ENCODE assay signal across 19 cellular contexts in the genomic region with DNA sequence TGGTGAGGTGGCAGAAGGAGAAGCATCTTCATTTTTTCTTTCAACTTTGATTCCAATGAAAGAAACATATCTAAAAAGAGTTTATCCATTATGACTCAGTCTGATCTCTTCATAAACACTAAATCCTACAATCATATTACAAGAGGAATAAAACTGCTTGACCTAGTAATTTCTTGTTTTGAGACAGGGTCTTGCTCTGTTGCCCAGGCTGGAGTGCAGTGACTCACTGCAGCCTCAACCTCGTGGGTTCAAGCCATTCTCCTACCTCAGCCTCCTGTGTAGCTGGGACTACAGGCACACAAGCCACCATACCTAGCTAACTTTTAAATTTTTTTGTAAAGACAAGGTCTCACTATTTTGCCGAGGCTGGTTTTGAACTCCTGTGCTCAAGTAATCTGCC.
DNase-seq lines count a peak whose midpoint lies in the region; ATAC-seq and TF ChIP-seq lines count a peak whose summit lies in the region.
"Had no signal": no experiment of that assay in that cellular context is flagged by ENCODE, and none has a peak within 500 bp of the region (broad histone marks: within the 10 kb centered on the region; RNA-seq: fewer than 3 reads in every experiment).

No MANE protein-coding gene starts in this region.

- H3K4me3 ChIP-seq in esophagus squamous epithelium (no peak overlapping the region), left lung (no peak overlapping the region)
- H3K4me3 ChIP-seq: GM23338 had no signal

- H3K27ac Mint-ChIP-seq in activated CD8-positive, alpha-beta T cell treated with anti-CD3 and anti-CD28 coated beads for 36 hours, result peak overlapping the region; percentile 21
- no peak overlapping the region for H3K27ac Mint-ChIP-seq in activated CD8-positive, alpha-beta T cell treated with anti-CD3 and anti-CD28 coated beads, Interleukin-2, amount 10 ng/mL, durations not matched to agents 7 days and 5 days
- H3K27ac Mint-ChIP-seq in stimulated activated naive CD8-positive, alpha-beta T cell treated with anti-CD3 and anti-CD28 coated beads, Interleukin-15, Interleukin-2, amounts not matched to agents 100 ng/mL and 50 ng/mL, for 24 hours, result peak overlapping the region; percentile 26
- H3K27ac Mint-ChIP-seq: CD4-positive, alpha-beta memory T cell; GM23338 had no signal

- H3K9me3 Mint-ChIP-seq in activated CD8-positive, alpha-beta T cell treated with anti-CD3 and anti-CD28 coated beads for 36 hours, result no peaks in the 10 kb centered on the region
- no peaks in the 10 kb centered on the region for H3K9me3 Mint-ChIP-seq in activated CD8-positive, alpha-beta T cell treated with anti-CD3 and anti-CD28 coated beads, Interleukin-2, amount 10 ng/mL, durations not matched to agents 7 days and 5 days (ENCODE audit: insufficient read depth)
- no peaks in the 10 kb centered on the region for H3K9me3 Mint-ChIP-seq in stimulated activated naive CD8-positive, alpha-beta T cell treated with anti-CD3 and anti-CD28 coated beads, Interleukin-15, Interleukin-2, amounts not matched to agents 100 ng/mL and 50 ng/mL, for 24 hours
- H3K9me3 Mint-ChIP-seq: CD4-positive, alpha-beta memory T cell; GM23338; H9 had no signal

- H3K4me1 Mint-ChIP-seq in activated CD8-positive, alpha-beta T cell treated with anti-CD3 and anti-CD28 coated beads for 36 hours (ENCODE audit: low read depth), result peaks cover 5% of the 10 kb centered on the region
- H3K4me1 Mint-ChIP-seq in activated CD8-positive, alpha-beta T cell treated with anti-CD3 and anti-CD28 coated beads, Interleukin-2, amount 10 ng/mL, durations not matched to agents 7 days and 5 days (ENCODE audit: low read depth), result peaks cover 7% of the 10 kb centered on the region
- H3K4me1 Mint-ChIP-seq in stimulated activated naive CD8-positive, alpha-beta T cell treated with anti-CD3 and anti-CD28 coated beads, Interleukin-15, Interleukin-2, amounts not matched to agents 100 ng/mL and 50 ng/mL, for 24 hours (ENCODE audit: low read depth), result peaks cover 7% of the 10 kb centered on the region
- H3K4me1 Mint-ChIP-seq: H9 had no signal

- H3K27me3 ChIP-seq in esophagus squamous epithelium (no peaks in the 10 kb centered on the region), left lung (no peaks in the 10 kb centered on the region)

- POLR2A ChIA-PET in activated CD8-positive, alpha-beta T cell treated with anti-CD3 and anti-CD28 coated beads for 36 hours (lab: Charles Lee), result no interaction called here
- POLR2A ChIA-PET in activated CD8-positive, alpha-beta T cell treated with anti-CD3 and anti-CD28 coated beads, Interleukin-2, amount 10 ng/mL, durations not matched to agents 7 days and 5 days (lab: Charles Lee), result no interaction called here

- no peak for TF ChIP-seq CTCF in activated CD8-positive, alpha-beta T cell treated with anti-CD3 and anti-CD28 coated beads for 36 hours (IDR thresholded peaks at IDR 0.05)
- TF ChIP-seq CTCF in esophagus squamous epithelium (IDR thresholded peaks at IDR 0.05) (no peak), left lung (IDR thresholded peaks at IDR 0.05) (no peak)

- H3K9me3 ChIP-seq in esophagus squamous epithelium (no peaks in the 10 kb centered on the region), left lung (no peaks in the 10 kb centered on the region)

- H3K4me1 ChIP-seq in esophagus squamous epithelium (peaks cover 0 to 3% (median 0%) of the 10 kb centered on the region in 3 donors), left lung (no peaks in the 10 kb centered on the region)

- no peaks in the 10 kb centered on the region for H3K36me3 ChIP-seq in esophagus squamous epithelium
- no peaks in the 10 kb centered on the region for H3K36me3 ChIP-seq in left lung

- CTCF ChIA-PET in activated CD8-positive, alpha-beta T cell treated with anti-CD3 and anti-CD28 coated beads for 36 hours (lab: Charles Lee), result no interaction called here
- CTCF ChIA-PET in activated CD8-positive, alpha-beta T cell treated with anti-CD3 and anti-CD28 coated beads, Interleukin-2, amount 10 ng/mL, durations not matched to agents 7 days and 5 days (lab: Charles Lee), result no interaction called here

- no peaks in the 10 kb centered on the region for H3K36me3 Mint-ChIP-seq in activated CD8-positive, alpha-beta T cell treated with anti-CD3 and anti-CD28 coated beads for 36 hours (ENCODE audit: low read depth)
- no peaks in the 10 kb centered on the region for H3K36me3 Mint-ChIP-seq in activated CD8-positive, alpha-beta T cell treated with anti-CD3 and anti-CD28 coated beads, Interleukin-2, amount 10 ng/mL, durations not matched to agents 7 days and 5 days (ENCODE audit: low read depth)
- H3K36me3 Mint-ChIP-seq in stimulated activated naive CD8-positive, alpha-beta T cell treated with anti-CD3 and anti-CD28 coated beads, Interleukin-15, Interleukin-2, amounts not matched to agents 100 ng/mL and 50 ng/mL, for 24 hours (ENCODE audit: low read depth), result no peaks in the 10 kb centered on the region
- H3K36me3 Mint-ChIP-seq: CD4-positive, alpha-beta memory T cell had no signal

- ATAC-seq in activated CD8-positive, alpha-beta T cell treated with anti-CD3 and anti-CD28 coated beads for 36 hours, result no peak
- no peak for ATAC-seq in activated CD8-positive, alpha-beta T cell treated with anti-CD3 and anti-CD28 coated beads, Interleukin-2, amount 10 ng/mL, durations not matched to agents 7 days and 5 days
- ATAC-seq in HG02610 (IDR thresholded peaks at IDR 0.05; ENCODE audit: unreplicated experiment) (peak; percentile 27), GM21737 (IDR thresholded peaks at IDR 0.05; ENCODE audit: unreplicated experiment) (no peak), left lung (no peak)
- ATAC-seq: GM23338, HCT116 had no signal

- H3K27me3 Mint-ChIP-seq in activated CD8-positive, alpha-beta T cell treated with anti-CD3 and anti-CD28 coated beads for 36 hours, result peaks cover 16% of the 10 kb centered on the region
- H3K27me3 Mint-ChIP-seq in activated CD8-positive, alpha-beta T cell treated with anti-CD3 and anti-CD28 coated beads, Interleukin-2, amount 10 ng/mL, durations not matched to agents 7 days and 5 days (ENCODE audit: low read depth), result peaks cover 18% of the 10 kb centered on the region
- H3K27me3 Mint-ChIP-seq in stimulated activated naive CD8-positive, alpha-beta T cell treated with anti-CD3 and anti-CD28 coated beads, Interleukin-15, Interleukin-2, amounts not matched to agents 100 ng/mL and 50 ng/mL, for 24 hours, result peaks cover 16% of the 10 kb centered on the region

- H3K27ac ChIP-seq in esophagus squamous epithelium, result peak overlapping the region in 3 of 4 donors; percentile 35 to 55 (median 54)
- H3K27ac ChIP-seq in left lung, result no peak overlapping the region
- H3K27ac ChIP-seq: 22Rv1 had no signal

- no peak for TF ChIP-seq POLR2A in esophagus squamous epithelium (IDR thresholded peaks at IDR 0.05)

- intact Hi-C loops in activated CD8-positive, alpha-beta T cell treated with anti-CD3 and anti-CD28 coated beads for 36 hours (cut with micrococcal nuclease), result no loop called here
- intact Hi-C loops in esophagus squamous epithelium (cut with DNase I) (no loop called here), left lung (cut with DNase I) (no loop called here)

- H3K4me3 Mint-ChIP-seq in activated CD8-positive, alpha-beta T cell treated with anti-CD3 and anti-CD28 coated beads for 36 hours, result no peak overlapping the region
- H3K4me3 Mint-ChIP-seq in activated CD8-positive, alpha-beta T cell treated with anti-CD3 and anti-CD28 coated beads, Interleukin-2, amount 10 ng/mL, durations not matched to agents 7 days and 5 days, result no peak overlapping the region
- no peak overlapping the region for H3K4me3 Mint-ChIP-seq in stimulated activated naive CD8-positive, alpha-beta T cell treated with anti-CD3 and anti-CD28 coated beads, Interleukin-15, Interleukin-2, amounts not matched to agents 100 ng/mL and 50 ng/mL, for 24 hours
- H3K4me3 Mint-ChIP-seq: CD4-positive, alpha-beta memory T cell; GM23338; H9 had no signal

- no peak for DNase-seq in activated CD8-positive, alpha-beta T cell treated with anti-CD3 and anti-CD28 coated beads for 36 hours
- DNase-seq in activated CD8-positive, alpha-beta T cell treated with anti-CD3 and anti-CD28 coated beads, Interleukin-2, amount 10 ng/mL, durations not matched to agents 7 days and 5 days, result no peak
- DNase-seq in esophagus squamous epithelium (lab: John Stamatoyannopoulos, UW) (no peak), NCI-H1694 (lab: John Stamatoyannopoulos, UW) (no peak), left lung (no peak)
- DNase-seq: AML-193; C1 segment of cervical spinal cord; Calu3; CD4-positive, alpha-beta memory T cell; COR-L47; DMS53; DMS79 treated with DMSO at 0.1 percent for 48 hours; H9 had no signal

- 55 to 59% methylated on average over 2 of the region's 2 CpGs for WGBS in esophagus squamous epithelium, 2 donors

Comparison
In these comparisons a context has a peak if more than half of its experiments do, and no peak if none do; other contexts are left out.
1. H3K27ac ChIP-seq: peak in esophagus squamous epithelium (3 of 4); none in left lung (0 of 2).